ENCODE assay signal across 24 cellular contexts in genomic region chr16:50640391-50640790, GRCh38. TPM values are rescaled to one million over a fixed set of nuclear protein-coding genes. Genes with fewer than 3 reads are reported as not detected.
DNase-seq lines count a peak whose midpoint lies in the region; ATAC-seq and TF ChIP-seq lines count a peak whose summit lies in the region.
"Had no signal": no experiment of that assay in that cellular context is flagged by ENCODE, and none has a peak within 500 bp of the region (broad histone marks: within the 10 kb centered on the region; RNA-seq: fewer than 3 reads in every experiment).

No MANE protein-coding gene starts in this region.

- no peaks in the 10 kb centered on the region for H3K9me2 ChIP-seq in SK-N-SH

- ATAC-seq in activated T-helper 17 cell treated with anti-CD3 and anti-CD28 coated beads, Interleukin-2, amount 50 U/mL, for 72 hours (replicated peaks): no peak
- ATAC-seq in left lung: no peak
- ATAC-seq: CD8-positive, alpha-beta T cell; Panc1 had no signal

- in situ Hi-C loops in mammary epithelial cell (cut with MboI; ENCODE audit: low sequenced_read_pairs in 2 of 2): no loop called here

- H3F3A ChIP-seq in SK-N-SH (replicated peaks; ENCODE audit: insufficient read depth): no peaks in the 10 kb centered on the region

- no peaks in the 10 kb centered on the region for H3K79me2 ChIP-seq in mammary epithelial cell (ENCODE audit: insufficient read depth, low read length)
- H3K79me2 ChIP-seq in SK-N-SH (ENCODE audit: insufficient read depth): no peaks in the 10 kb centered on the region

- H3K4me3 Mint-ChIP-seq in MCF 10A (ENCODE audit: unreplicated experiment): no peak overlapping the region
- H3K4me3 Mint-ChIP-seq in activated T-helper 17 cell treated with anti-CD3 and anti-CD28 coated beads, Interleukin-2, amount 50 U/mL, for 72 hours: no peak overlapping the region
- H3K4me3 Mint-ChIP-seq: CD8-positive, alpha-beta T cell; HFFc6 had no signal

- H3K9me3 ChIP-seq in mammary epithelial cell (replicated peaks; ENCODE audit: insufficient read depth, low read length): no peaks in the 10 kb centered on the region
- H3K9me3 ChIP-seq in SK-N-SH: no peaks in the 10 kb centered on the region
- no peaks in the 10 kb centered on the region for H3K9me3 ChIP-seq in left lung
- H3K9me3 ChIP-seq: BLaER1, MG63, SJSA1 had no signal

- no peak overlapping the region for H2AFZ ChIP-seq in mammary epithelial cell (ENCODE audit: low read depth, low read length)
- no peak overlapping the region for H2AFZ ChIP-seq in SK-N-SH (ENCODE audit: low read depth)

- H3K27ac Mint-ChIP-seq in MCF 10A (ENCODE audit: low read depth, unreplicated experiment): no peak overlapping the region
- H3K27ac Mint-ChIP-seq in activated T-helper 17 cell treated with anti-CD3 and anti-CD28 coated beads, Interleukin-2, amount 50 U/mL, for 72 hours: peak overlapping the region; percentile 10
- H3K27ac Mint-ChIP-seq: CD8-positive, alpha-beta T cell; HFFc6 had no signal

- no TSS peak for BruUV-seq in mammary epithelial cell (replicated peaks; lab: Mats Ljungman, UMichigan)
- no TSS peak for BruUV-seq in MCF 10A (replicated peaks; lab: Mats Ljungman, UMichigan)

- H3K4me1 Mint-ChIP-seq in MCF 10A (ENCODE audit: insufficient read depth, unreplicated experiment): no peaks in the 10 kb centered on the region
- peaks cover 8% of the 10 kb centered on the region for H3K4me1 Mint-ChIP-seq in activated T-helper 17 cell treated with anti-CD3 and anti-CD28 coated beads, Interleukin-2, amount 50 U/mL, for 72 hours

- dilution Hi-C loops in mammary epithelial cell (cut with HindIII; ENCODE audit: low sequenced_read_pairs): no loop called here

- no peaks in the 10 kb centered on the region for H3K27me3 Mint-ChIP-seq in MCF 10A (ENCODE audit: insufficient read depth, unreplicated experiment)
- no peaks in the 10 kb centered on the region for H3K27me3 Mint-ChIP-seq in activated T-helper 17 cell treated with anti-CD3 and anti-CD28 coated beads, Interleukin-2, amount 50 U/mL, for 72 hours

- TF ChIP-seq RAD21 in SK-N-SH (IDR thresholded peaks at IDR 0.05; ENCODE audit: low read length): no peak

- H3K36me3 ChIP-seq in mammary epithelial cell (ENCODE audit: insufficient read depth, low read length) (no peaks in the 10 kb centered on the region), SK-N-SH (replicated peaks in 1 of 2; ENCODE audit: control insufficient read depth in 1 of 2, insufficient read depth in 2 of 2, low read length in 1 of 2) (no peaks in the 10 kb centered on the region), left lung (no peaks in the 10 kb centered on the region)
- H3K36me3 ChIP-seq: BLaER1, MG63, SJSA1 had no signal

- WGBS in mammary epithelial cell (ENCODE audit: low coverage, missing lambda C conversion rate): 80% methylated on average over 1 of the region's 1 CpG
- 72% methylated on average over 1 of the region's 1 CpG for WGBS in SK-N-SH (ENCODE audit: low lambda C conversion rate)

- H3K27ac ChIP-seq in mammary epithelial cell (ENCODE audit: insufficient read depth, low read depth, low read length) (no peak overlapping the region), SK-N-SH (ENCODE audit: low read depth in 2 of 2, low read length in 1 of 2) (no peak overlapping the region), left lung (no peak overlapping the region)
- H3K27ac ChIP-seq: 22Rv1, BLaER1, KMS-11, SJSA1 had no signal

- H4K20me1 ChIP-seq in mammary epithelial cell (ENCODE audit: insufficient read depth, low read length): no peaks in the 10 kb centered on the region
- no peaks in the 10 kb centered on the region for H4K20me1 ChIP-seq in SK-N-SH (ENCODE audit: insufficient read depth)
- H4K20me1 ChIP-seq: BLaER1 had no signal

- TF ChIP-seq EP300 in SK-N-SH (IDR thresholded peaks at IDR 0.05; ENCODE audit: borderline replicate concordance in 1 of 2, low read depth in 1 of 2, low read length in 1 of 2): no peak

- H3K4me3 ChIP-seq in mammary epithelial cell (replicated peaks in 1 of 3; ENCODE audit: insufficient read depth in 1 of 3, low read depth in 2 of 3, low read length in 3 of 3) (no peak overlapping the region), SK-N-SH (ENCODE audit: low read depth in 2 of 2, low read length in 1 of 2) (no peak overlapping the region), left lung (no peak overlapping the region)
- H3K4me3 ChIP-seq: BLaER1, MG63, SJSA1 had no signal

- POLR2A ChIA-PET in MCF 10A (lab: Yijun Ruan, JAX): no interaction called here
- POLR2A ChIA-PET in SK-N-SH (lab: Yijun Ruan, JAX): no interaction called here

- H3K27me3 ChIP-seq in mammary epithelial cell (ENCODE audit: insufficient read depth, low read length) (no peaks in the 10 kb centered on the region), SK-N-SH (ENCODE audit: insufficient read depth) (no peaks in the 10 kb centered on the region), left lung (peaks cover 0 to 5% of the 10 kb centered on the region in 2 donors)
- H3K27me3 ChIP-seq: BLaER1, MG63, SJSA1 had no signal

- CTCF ChIA-PET in mammary epithelial cell (lab: Charles Lee; ENCODE audit: low non-redundant PET): no interaction called here
- CTCF ChIA-PET in MCF 10A (lab: Yijun Ruan, JAX): interaction anchor here (0.6 to 3.5 kb wide), 3 partner anchors 17 to 482 kb away, joined by 3 to 19 read pairs (median 3); no protein-coding TSS in a partner anchor
- CTCF ChIA-PET in SK-N-SH (lab: Yijun Ruan, JAX): interaction anchor here (3.2 kb wide), 1 partner anchor 25 kb away, joined by 11 read pairs; no protein-coding TSS in a partner anchor

- DNase-seq in mammary epithelial cell (peak; percentile 2), MCF 10A (ENCODE audit: unreplicated experiment) (no peak), kidney glomerular epithelial cell (lab: John Stamatoyannopoulos, UW) (peak; percentile 83), stromal cell of bone marrow (ENCODE audit: low read depth) (peak; percentile 3), NCI-H345 (lab: John Stamatoyannopoulos, UW) (no peak), SK-N-SH (no peak), left lung (no peak)
- DNase-seq: CD8-positive, alpha-beta T cell; DMS79; H7; HFFc6; MG63; NCI-H1048; NCI-H1436; NCI-H2029 treated with DMSO at 0.1 percent for 48 hours; NCI-H2171; NCI-H446; NCI-H69 had no signal

- intact Hi-C loops in mammary epithelial cell (cut with micrococcal nuclease) (no loop called here), MCF 10A (cut with micrococcal nuclease) (no loop called here), left lung (cut with DNase I) (no loop called here)

- no peaks in the 10 kb centered on the region for H3K9me3 Mint-ChIP-seq in MCF 10A (ENCODE audit: unreplicated experiment)
- no peaks in the 10 kb centered on the region for H3K9me3 Mint-ChIP-seq in activated T-helper 17 cell treated with anti-CD3 and anti-CD28 coated beads, Interleukin-2, amount 50 U/mL, for 72 hours
- H3K9me3 Mint-ChIP-seq: CD8-positive, alpha-beta T cell; HFFc6 had no signal

- no peak for TF ChIP-seq CTCF in mammary epithelial cell (conservative IDR thresholded peaks at IDR 0.05 in 1 of 2, IDR thresholded peaks at IDR 0.05 in 1 of 2; ENCODE audit: extremely low read depth in 1 of 2, insufficient read depth in 1 of 2, low read depth in 1 of 2, low read length in 2 of 2)
- TF ChIP-seq CTCF in MCF 10A (IDR thresholded peaks at IDR 0.05; ENCODE audit: unreplicated experiment): no peak
- TF ChIP-seq CTCF in SK-N-SH (IDR thresholded peaks at IDR 0.05): no peak
- TF ChIP-seq CTCF in left lung (IDR thresholded peaks at IDR 0.05): no peak

- H3K9ac ChIP-seq in mammary epithelial cell (ENCODE audit: insufficient read depth, low read length) (no peak overlapping the region), SK-N-SH (no peak overlapping the region)
- H3K9ac ChIP-seq: BLaER1, KMS-11 had no signal

- no peaks in the 10 kb centered on the region for H3K36me3 Mint-ChIP-seq in MCF 10A (ENCODE audit: insufficient read depth, unreplicated experiment)
- no peaks in the 10 kb centered on the region for H3K36me3 Mint-ChIP-seq in activated T-helper 17 cell treated with anti-CD3 and anti-CD28 coated beads, Interleukin-2, amount 50 U/mL, for 72 hours (ENCODE audit: low read depth)
- H3K36me3 Mint-ChIP-seq: CD8-positive, alpha-beta T cell had no signal

- H3K4me2 ChIP-seq in mammary epithelial cell (ENCODE audit: insufficient read depth, low read depth, low read length) (no peak overlapping the region), SK-N-SH (no peak overlapping the region)
- H3K4me2 ChIP-seq: BLaER1, KMS-11 had no signal

- H3K4me1 ChIP-seq in mammary epithelial cell (ENCODE audit: insufficient read depth, low read length) (no peaks in the 10 kb centered on the region), SK-N-SH (ENCODE audit: control insufficient read depth in 1 of 2, insufficient read depth in 2 of 2, low read depth in 1 of 2, low read length in 1 of 2) (peaks cover 0 to 4% of the 10 kb centered on the region in 2 experiments; a peak in 1 of 4 replicates), left lung (no peaks in the 10 kb centered on the region)
- H3K4me1 ChIP-seq: SJSA1 had no signal

TF ChIP-seq in SK-N-SH, 30 proteins besides CTCF, POLR2A, EP300 and RAD21 (continues in another document):
- no peak for TF ChIP-seq FOXJ3 (CRISPR knock-in tag; IDR thresholded peaks at IDR 0.05)
- TF ChIP-seq TCF12 (IDR thresholded peaks at IDR 0.05): no peak
- no peak for TF ChIP-seq FOSL2 (IDR thresholded peaks at IDR 0.05; ENCODE audit: borderline replicate concordance, low read depth)
- TF ChIP-seq YY1 (IDR thresholded peaks at IDR 0.05; ENCODE audit: low read depth): no peak
- no peak for TF ChIP-seq RFX5 (IDR thresholded peaks at IDR 0.05; ENCODE audit: low read length)
- TF ChIP-seq NFIC (IDR thresholded peaks at IDR 0.05; ENCODE audit: borderline replicate concordance): no peak

RNA-seq across cellular contexts. Expression of gene SNX20, which starts 40.7 kb away (rescaled TPM):
- total RNA-seq in mammary epithelial cell (not detected), MCF 10A (2022) (not detected in 2 replicates), left lung (10 to 100 TPM in 1 of 2 donors, 1 to 10 TPM in 1; 6.4 to 17.6 TPM)
- polyA plus RNA-seq in mammary epithelial cell (not detected), SK-N-SH (2012; rRNA removed) (not detected in 2 replicates)
- polyA minus RNA-seq in mammary epithelial cell: not detected
- total RNA-seq in activated T-helper 17 cell treated with anti-CD3 and anti-CD28 coated beads, Interleukin-2, amount 50 U/mL, for 72 hours: 10 to 100 TPM; 53.9 to 96.9 TPM
- not detected in 2 replicates for polyA plus RNA-seq in SK-N-SH (2012; cell fraction: cytosol; rRNA removed)
- polyA plus RNA-seq in SK-N-SH (2012; cell fraction: nucleus; rRNA removed): not detected in 2 replicates
- total RNA-seq: H7, HFFc6, SJSA1 had no signal

RNA-seq across cellular contexts. Expression of gene NOD2, which starts 53.0 kb away (rescaled TPM):
- total RNA-seq in mammary epithelial cell (under 1 TPM; 0.17 to 0.66 TPM), MCF 10A (2022) (1.7 and 4.2 TPM in 2 replicates), left lung (10 to 100 TPM in 1 of 2 donors, 1 to 10 TPM in 1; 3.4 to 15.2 TPM)
- polyA plus RNA-seq in mammary epithelial cell (0.28 TPM), SK-N-SH (2012; rRNA removed) (not detected in 2 replicates)
- polyA minus RNA-seq in mammary epithelial cell: 2.1 TPM
- 10 to 100 TPM in 1 of 2 donors, 1 to 10 TPM in 1; 7.6 to 28.4 TPM for total RNA-seq in activated T-helper 17 cell treated with anti-CD3 and anti-CD28 coated beads, Interleukin-2, amount 50 U/mL, for 72 hours
- polyA plus RNA-seq in SK-N-SH (2012; cell fraction: cytosol; rRNA removed): under 0.01 and 0.01 TPM in 2 replicates
- 0.05 TPM in 1 of 2 replicates, not detected in the other for polyA plus RNA-seq in SK-N-SH (2012; cell fraction: nucleus; rRNA removed)
- total RNA-seq: H7, HFFc6 had no signal

Comparison
In these comparisons a context has a peak if more than half of its experiments do, and no peak if none do; other contexts are left out.
1. DNase-seq: peak in mammary epithelial cell (single experiment), kidney glomerular epithelial cell (single experiment) and stromal cell of bone marrow (single experiment); none in MCF 10A (single experiment), NCI-H345 (single experiment), SK-N-SH (single experiment) and left lung (0 of 2).